17 cellular contexts compared by ENCODE assay signal in genomic region chr21:36704958-36705678, GRCh38. TPM values are rescaled to one million over a fixed set of nuclear protein-coding genes. Genes with fewer than 3 reads are reported as not detected.
A peak's percentile ranks its signal among the peaks of the same experiment; 100 is the strongest.
DNase-seq lines count a peak whose midpoint lies in the region; ATAC-seq and TF ChIP-seq lines count a peak whose summit lies in the region.
"Had no signal": no experiment of that assay in that cellular context is flagged by ENCODE, and none has a peak within 500 bp of the region (broad histone marks: within the 10 kb centered on the region; RNA-seq: fewer than 3 reads in every experiment).

No MANE protein-coding gene starts in this region.

- H3K27me3 Mint-ChIP-seq in brain (peaks cover 100% of the 10 kb centered on the region), type B pancreatic cell (peaks cover 94% of the 10 kb centered on the region)

- H3K4ac ChIP-seq in mesenchymal stem cell (ENCODE audit: low read depth in 1 of 2, low read length in 2 of 2): no peak overlapping the region

- H2AK5ac ChIP-seq in mesenchymal stem cell (ENCODE audit: low read length, severe bottlenecking): no peak overlapping the region

- H3K4me1 ChIP-seq in left ventricle myocardium inferior (peaks cover 74% of the 10 kb centered on the region), mesenchymal stem cell (ENCODE audit: control insufficient read depth, insufficient read depth, low read depth, low read length) (peaks cover 59% of the 10 kb centered on the region)
- H3K4me1 ChIP-seq: BE2C, prostate gland had no signal

- DNase-seq in left ventricle myocardium inferior (no peak), Right ventricle myocardium inferior (ENCODE audit: missing footprints) (no peak), mesenchymal stem cell (no peak), type B pancreatic cell (ENCODE audit: extremely low spot score, unreplicated experiment) (no peak), cerebellar nuclear complex (lab: John Stamatoyannopoulos, UW) (no peak), NCI-H128 (lab: John Stamatoyannopoulos, UW; ENCODE audit: unreplicated experiment) (no peak), AG08395 (ENCODE audit: low spot score) (no peak)
- DNase-seq: activated effector memory CD4-positive, alpha-beta T cell treated with anti-CD3 and anti-CD28 coated beads, Interleukin-2, amount 50 U/mL, for 16 hours; BE2C; DND-41; GM23248; PC-3; stimulated activated CD4-positive, alpha-beta T cell treated with anti-CD3 and anti-CD28 coated beads, Interleukin-4, amount 100 ng/mL, for 24 hours; stimulated activated naive CD4-positive, alpha-beta T cell treated with Interleukin-2 at 50 U/mL for 16 hours had no signal

- ATAC-seq in Right ventricle myocardium inferior: no peak
- ATAC-seq: PC-3 had no signal

- no peak overlapping the region for H2BK12ac ChIP-seq in mesenchymal stem cell (ENCODE audit: low read length in 2 of 2)

- H3K9me3 ChIP-seq in left ventricle myocardium inferior (replicated peaks) (no peaks in the 10 kb centered on the region), mesenchymal stem cell (ENCODE audit: control insufficient read depth, low read length) (no peaks in the 10 kb centered on the region)
- H3K9me3 ChIP-seq: BE2C, prostate gland had no signal

- TF ChIP-seq CTCF in left ventricle myocardium inferior (IDR thresholded peaks at IDR 0.05; ENCODE audit: borderline replicate concordance): no peak
- no peak for TF ChIP-seq CTCF in brain (conservative IDR thresholded peaks at IDR 0.05)
- no peak for TF ChIP-seq CTCF in type B pancreatic cell (conservative IDR thresholded peaks at IDR 0.05)

- H3K27ac ChIP-seq in left ventricle myocardium inferior (replicated peaks) (no peak overlapping the region), mesenchymal stem cell (ENCODE audit: low read length, poor library complexity, severe bottlenecking) (peak overlapping the region; percentile 19)
- H3K27ac ChIP-seq: cardiac muscle cell, GM23248, prostate gland had no signal

- peaks cover 35% of the 10 kb centered on the region for H3K4me1 Mint-ChIP-seq in brain
- H3K4me1 Mint-ChIP-seq in type B pancreatic cell (ENCODE audit: unreplicated experiment): peaks cover 19% of the 10 kb centered on the region

- WGBS in mesenchymal stem cell: 2% methylated on average over 24 of the region's 39 CpGs

- no peak overlapping the region for H2BK5ac ChIP-seq in mesenchymal stem cell (ENCODE audit: low read depth, low read length, poor library complexity, severe bottlenecking)

- H3K9ac ChIP-seq in mesenchymal stem cell (ENCODE audit: low read length): no peak overlapping the region
- H3K9ac ChIP-seq: GM23248 had no signal

- peaks cover 0 to 6% (median 0%) of the 10 kb centered on the region in 5 experiments for H3K9me3 Mint-ChIP-seq in brain
- H3K9me3 Mint-ChIP-seq in type B pancreatic cell: no peaks in the 10 kb centered on the region

- no peak overlapping the region for H3K14ac ChIP-seq in mesenchymal stem cell (ENCODE audit: low read length in 2 of 2)

- H3K27ac Mint-ChIP-seq in brain (no peak overlapping the region), type B pancreatic cell (no peak overlapping the region)

- intact Hi-C loops in left ventricle myocardium inferior (cut with micrococcal nuclease) (no loop called here), Right ventricle myocardium inferior (cut with DNase I) (no loop called here)

- H2AFZ ChIP-seq in mesenchymal stem cell (ENCODE audit: low read depth, low read length): no peak overlapping the region
- H2AFZ ChIP-seq: GM23248 had no signal

- H3K4me2 ChIP-seq in mesenchymal stem cell (ENCODE audit: low read length, poor library complexity, severe bottlenecking): peak overlapping the region; percentile 26

- H3K27me3 ChIP-seq in left ventricle myocardium inferior (ENCODE audit: low read depth) (peaks cover 100% of the 10 kb centered on the region), mesenchymal stem cell (ENCODE audit: control insufficient read depth in 1 of 2, insufficient read depth in 1 of 2, low read length in 2 of 2) (peaks cover 97% of the 10 kb centered on the region in 2 experiments)

- H3K36me3 Mint-ChIP-seq in brain: no peaks in the 10 kb centered on the region
- no peaks in the 10 kb centered on the region for H3K36me3 Mint-ChIP-seq in type B pancreatic cell

- no peak overlapping the region for H3K18ac ChIP-seq in mesenchymal stem cell (ENCODE audit: low read depth in 1 of 2, low read length in 2 of 2)

- H3K23ac ChIP-seq in mesenchymal stem cell (ENCODE audit: low read length in 2 of 2): peak overlapping the region in 1 of 2 experiments; percentile 52

- H3K36me3 ChIP-seq in left ventricle myocardium inferior (no peaks in the 10 kb centered on the region), mesenchymal stem cell (ENCODE audit: control insufficient read depth in 1 of 2, insufficient read depth in 2 of 2, low read depth in 1 of 2, low read length in 2 of 2) (no peaks in the 10 kb centered on the region)
- H3K36me3 ChIP-seq: BE2C, cardiac muscle cell, prostate gland had no signal

- H3K79me1 ChIP-seq in mesenchymal stem cell (replicated peaks; ENCODE audit: low read length, poor library complexity, severe bottlenecking): peaks cover 2% of the 10 kb centered on the region

- H3K4me3 ChIP-seq in left ventricle myocardium inferior (peak overlapping the region; percentile 30), mesenchymal stem cell (ENCODE audit: insufficient read depth in 1 of 2, low read depth in 1 of 2, low read length in 2 of 2) (no peak overlapping the region)
- H3K4me3 ChIP-seq: cardiac muscle cell, GM23248, prostate gland had no signal

- no peak overlapping the region for H2BK120ac ChIP-seq in mesenchymal stem cell (ENCODE audit: low read depth, low read length)

- peak overlapping the region in 4 of 5 experiments; percentile 14 to 62 (median 42) for H3K4me3 Mint-ChIP-seq in brain
- H3K4me3 Mint-ChIP-seq in type B pancreatic cell: peak overlapping the region; percentile 41

- no peak overlapping the region for H4K8ac ChIP-seq in mesenchymal stem cell (ENCODE audit: low read length)

- H4K91ac ChIP-seq in mesenchymal stem cell (ENCODE audit: low read length): no peak overlapping the region

- H2BK15ac ChIP-seq in mesenchymal stem cell (ENCODE audit: low read depth, poor library complexity, severe bottlenecking): no peak overlapping the region

RNA-seq across cellular contexts. Expression of gene SIM2, which starts 6.2 kb away (rescaled TPM):
- not detected for total RNA-seq in left ventricle myocardium inferior
- not detected for total RNA-seq in Right ventricle myocardium inferior
- polyA plus RNA-seq in brain (ENCODE audit: insufficient read depth, low read depth, low replicate concordance): 0.34 TPM
- polyA plus RNA-seq in mesenchymal stem cell (2013, experiment 1 of 2): 0.10 TPM
- 0.10 TPM for polyA plus RNA-seq in mesenchymal stem cell (2013, experiment 2 of 2)
- total RNA-seq in type B pancreatic cell (ENCODE audit: low replicate concordance): 0.50 and 14.8 TPM in 2 replicates
- total RNA-seq: cardiac muscle cell, GM23248 had no signal
